ENCODE assay signal across 1 cellular context in the genomic region with DNA sequence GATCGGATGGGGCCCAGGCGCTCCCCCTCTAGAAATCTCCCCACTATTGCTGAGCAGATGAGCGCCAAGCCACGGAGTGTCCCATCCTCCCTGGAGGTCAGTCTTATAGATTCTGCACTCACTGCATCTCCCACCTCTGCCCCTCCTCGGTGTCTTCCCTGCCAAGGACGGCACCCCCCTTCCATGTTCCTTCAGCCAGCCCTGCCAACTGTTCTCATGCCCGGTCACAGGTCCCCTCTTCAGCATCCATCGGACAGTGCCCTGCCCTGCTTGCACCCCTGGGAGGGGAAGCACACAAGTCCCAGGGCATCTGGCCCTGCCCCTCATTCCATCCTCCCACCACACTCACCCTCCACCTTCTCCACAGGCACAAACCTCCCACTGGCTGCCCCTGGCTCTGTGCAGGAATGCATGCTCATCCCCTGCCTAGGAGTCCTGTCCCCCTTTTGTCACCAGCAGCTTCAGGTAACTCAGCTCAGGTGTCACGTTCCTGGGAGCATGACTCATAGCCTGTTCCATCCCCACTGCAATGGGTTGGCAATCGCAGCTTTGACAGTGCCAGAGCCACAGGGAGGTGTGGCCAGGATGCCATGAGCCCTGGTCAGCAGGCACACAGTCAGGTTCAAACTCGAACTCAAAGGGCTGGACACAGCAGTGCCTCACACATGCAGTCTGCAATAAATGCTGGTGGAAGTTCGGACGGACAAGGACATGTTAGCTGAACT.
TF ChIP-seq lines count a peak whose summit lies in the region.

No MANE protein-coding gene starts in this region.

TF ChIP-seq in GM23338, 12 proteins besides CTCF, POLR2A, EP300 and RAD21 (continued from another document):
- TF ChIP-seq, protein P1, sequence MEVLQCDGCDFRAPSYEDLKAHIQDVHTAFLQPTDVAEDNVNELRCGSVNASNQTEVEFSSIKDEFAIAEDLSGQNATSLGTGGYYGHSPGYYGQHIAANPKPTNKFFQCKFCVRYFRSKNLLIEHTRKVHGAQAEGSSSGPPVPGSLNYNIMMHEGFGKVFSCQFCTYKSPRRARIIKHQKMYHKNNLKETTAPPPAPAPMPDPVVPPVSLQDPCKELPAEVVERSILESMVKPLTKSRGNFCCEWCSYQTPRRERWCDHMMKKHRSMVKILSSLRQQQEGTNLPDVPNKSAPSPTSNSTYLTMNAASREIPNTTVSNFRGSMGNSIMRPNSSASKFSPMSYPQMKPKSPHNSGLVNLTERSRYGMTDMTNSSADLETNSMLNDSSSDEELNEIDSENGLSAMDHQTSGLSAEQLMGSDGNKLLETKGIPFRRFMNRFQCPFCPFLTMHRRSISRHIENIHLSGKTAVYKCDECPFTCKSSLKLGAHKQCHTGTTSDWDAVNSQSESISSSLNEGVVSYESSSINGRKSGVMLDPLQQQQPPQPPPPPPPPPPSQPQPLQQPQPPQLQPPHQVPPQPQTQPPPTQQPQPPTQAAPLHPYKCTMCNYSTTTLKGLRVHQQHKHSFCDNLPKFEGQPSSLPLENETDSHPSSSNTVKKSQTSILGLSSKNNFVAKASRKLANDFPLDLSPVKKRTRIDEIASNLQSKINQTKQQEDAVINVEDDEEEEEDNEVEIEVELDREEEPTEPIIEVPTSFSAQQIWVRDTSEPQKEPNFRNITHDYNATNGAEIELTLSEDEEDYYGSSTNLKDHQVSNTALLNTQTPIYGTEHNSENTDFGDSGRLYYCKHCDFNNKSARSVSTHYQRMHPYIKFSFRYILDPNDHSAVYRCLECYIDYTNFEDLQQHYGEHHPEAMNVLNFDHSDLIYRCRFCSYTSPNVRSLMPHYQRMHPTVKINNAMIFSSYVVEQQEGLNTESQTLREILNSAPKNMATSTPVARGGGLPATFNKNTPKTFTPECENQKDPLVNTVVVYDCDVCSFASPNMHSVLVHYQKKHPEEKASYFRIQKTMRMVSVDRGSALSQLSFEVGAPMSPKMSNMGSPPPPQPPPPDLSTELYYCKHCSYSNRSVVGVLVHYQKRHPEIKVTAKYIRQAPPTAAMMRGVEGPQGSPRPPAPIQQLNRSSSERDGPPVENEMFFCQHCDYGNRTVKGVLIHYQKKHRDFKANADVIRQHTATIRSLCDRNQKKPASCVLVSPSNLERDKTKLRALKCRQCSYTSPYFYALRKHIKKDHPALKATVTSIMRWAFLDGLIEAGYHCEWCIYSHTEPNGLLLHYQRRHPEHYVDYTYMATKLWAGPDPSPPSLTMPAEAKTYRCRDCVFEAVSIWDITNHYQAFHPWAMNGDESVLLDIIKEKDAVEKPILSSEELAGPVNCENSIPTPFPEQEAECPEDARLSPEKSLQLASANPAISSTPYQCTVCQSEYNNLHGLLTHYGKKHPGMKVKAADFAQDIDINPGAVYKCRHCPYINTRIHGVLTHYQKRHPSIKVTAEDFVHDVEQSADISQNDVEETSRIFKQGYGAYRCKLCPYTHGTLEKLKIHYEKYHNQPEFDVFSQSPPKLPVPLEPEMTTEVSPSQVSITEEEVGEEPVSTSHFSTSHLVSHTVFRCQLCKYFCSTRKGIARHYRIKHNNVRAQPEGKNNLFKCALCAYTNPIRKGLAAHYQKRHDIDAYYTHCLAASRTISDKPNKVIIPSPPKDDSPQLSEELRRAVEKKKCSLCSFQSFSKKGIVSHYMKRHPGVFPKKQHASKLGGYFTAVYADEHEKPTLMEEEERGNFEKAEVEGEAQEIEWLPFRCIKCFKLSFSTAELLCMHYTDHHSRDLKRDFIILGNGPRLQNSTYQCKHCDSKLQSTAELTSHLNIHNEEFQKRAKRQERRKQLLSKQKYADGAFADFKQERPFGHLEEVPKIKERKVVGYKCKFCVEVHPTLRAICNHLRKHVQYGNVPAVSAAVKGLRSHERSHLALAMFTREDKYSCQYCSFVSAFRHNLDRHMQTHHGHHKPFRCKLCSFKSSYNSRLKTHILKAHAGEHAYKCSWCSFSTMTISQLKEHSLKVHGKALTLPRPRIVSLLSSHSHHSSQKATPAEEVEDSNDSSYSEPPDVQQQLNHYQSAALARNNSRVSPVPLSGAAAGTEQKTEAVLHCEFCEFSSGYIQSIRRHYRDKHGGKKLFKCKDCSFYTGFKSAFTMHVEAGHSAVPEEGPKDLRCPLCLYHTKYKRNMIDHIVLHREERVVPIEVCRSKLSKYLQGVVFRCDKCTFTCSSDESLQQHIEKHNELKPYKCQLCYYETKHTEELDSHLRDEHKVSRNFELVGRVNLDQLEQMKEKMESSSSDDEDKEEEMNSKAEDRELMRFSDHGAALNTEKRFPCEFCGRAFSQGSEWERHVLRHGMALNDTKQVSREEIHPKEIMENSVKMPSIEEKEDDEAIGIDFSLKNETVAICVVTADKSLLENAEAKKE (CRISPR knock-in tag; IDR thresholded peaks at IDR 0.05) = no peak
- TF ChIP-seq NANOG (IDR thresholded peaks at IDR 0.05; ENCODE audit: borderline replicate concordance) = no peak
